In genomic region chr12:56985714-56986113, GRCh38 we compare ENCODE assay signal across 16 cellular contexts. TPM values are rescaled to one million over a fixed set of nuclear protein-coding genes. Genes with fewer than 3 reads are reported as not detected.
DNase-seq lines count a peak whose midpoint lies in the region; ATAC-seq and TF ChIP-seq lines count a peak whose summit lies in the region.
"Not testable (repeated sequence)": the region's sequence is repeated elsewhere in the genome, so short reads cannot be mapped to it uniquely, and the experiment has no call there.
"Had no signal": no experiment of that assay in that cellular context is flagged by ENCODE, and none has a peak within 500 bp of the region (broad histone marks: within the 10 kb centered on the region; RNA-seq: fewer than 3 reads in every experiment).

No MANE protein-coding gene starts in this region.

- H3K9ac ChIP-seq in HCT116 (ENCODE audit: low read length), result peak overlapping the region; percentile 49
- not testable (repeated sequence) for H3K9ac ChIP-seq in endodermal cell (ENCODE audit: extremely low read depth, low read length, poor library complexity, severe bottlenecking)

- not testable (repeated sequence) for H3K27me3 ChIP-seq in HCT116 (ENCODE audit: insufficient read depth, low read length); endodermal cell (ENCODE audit: control insufficient read depth, insufficient read depth, low read length, poor library complexity, severe bottlenecking); prostate gland (replicated peaks; ENCODE audit: insufficient read depth)

- not testable (repeated sequence) for BruUV-seq in HCT116 (replicated peaks; lab: Mats Ljungman, UMichigan)

- RAD21 ChIA-PET in HCT116 (lab: Charles Lee; ENCODE audit: low non-redundant PET in 1 of 2, low total read pairs in 2 of 2, uncharacterized antibody in 2 of 2, unreplicated experiment in 2 of 2), result interaction anchor here (0.6 to 0.7 kb wide), 3 partner anchors 127 to 146 kb away, joined by 3 to 6 read pairs (median 5); no protein-coding TSS in a partner anchor

- H3K4me3 ChIP-seq in HCT116 (replicated peaks in 1 of 2; ENCODE audit: low read depth in 1 of 2, low read length in 2 of 2); endodermal cell (ENCODE audit: low read length); prostate gland: not testable (repeated sequence)

- peak overlapping the region; percentile 67 for H3K4me2 ChIP-seq in HCT116 (ENCODE audit: low read length)

- not testable (repeated sequence) for H3K9me2 ChIP-seq in HCT116 (ENCODE audit: insufficient read depth)

- TF ChIP-seq RAD21 in HCT116 (IDR thresholded peaks at IDR 0.05; ENCODE audit: low read depth), result not testable (repeated sequence)

- H3K27ac ChIP-seq in C4-2B (peak overlapping the region; percentile 68), HCT116 (ENCODE audit: low read depth, low read length) (0 out of 2 replicates have a peak overlapping the region, but pooled peaks have one; percentile 19), prostate gland (peak overlapping the region in 1 of 2 donors; percentile 19)
- not testable (repeated sequence) for H3K27ac ChIP-seq in endodermal cell (ENCODE audit: low read depth, low read length)

- TF ChIP-seq POLR2A in HCT116 (IDR thresholded peaks at IDR 0.05; ENCODE audit: borderline replicate concordance, extremely low read depth, insufficient read depth, insufficient read length); prostate gland (IDR thresholded peaks at IDR 0.05): not testable (repeated sequence)

- H3K79me2 ChIP-seq in HCT116 (ENCODE audit: insufficient read depth, low read length), result not testable (repeated sequence)

- H3K9me3 ChIP-seq in HCT116 (ENCODE audit: control insufficient read depth in 1 of 2, insufficient read depth in 1 of 2, low read depth in 1 of 2, low read length in 2 of 2); endodermal cell (ENCODE audit: control insufficient read depth, low read length); prostate gland: not testable (repeated sequence)

- H3K9me3 Mint-ChIP-seq in activated T-helper 17 cell treated with anti-CD3 and anti-CD28 coated beads, Interleukin-2, amount 50 U/mL, for 72 hours; endodermal cell: not testable (repeated sequence)

- CTCF ChIA-PET in HCT116 (lab: Charles Lee), result interaction anchor here (0.6 to 4.2 kb wide), 7 partner anchors 11 to 349 kb away, joined by 3 to 36 read pairs (median 5); partner anchors contain the start of gene HSD17B6

- H3K27ac Mint-ChIP-seq in activated T-helper 17 cell treated with anti-CD3 and anti-CD28 coated beads, Interleukin-2, amount 50 U/mL, for 72 hours, result peak overlapping the region; percentile 34
- H3K27ac Mint-ChIP-seq in endodermal cell, result not testable (repeated sequence)

- H3K36me3 Mint-ChIP-seq in activated T-helper 17 cell treated with anti-CD3 and anti-CD28 coated beads, Interleukin-2, amount 50 U/mL, for 72 hours (ENCODE audit: low read depth); endodermal cell (ENCODE audit: low read depth): not testable (repeated sequence)

- H4K20me1 ChIP-seq in HCT116 (ENCODE audit: insufficient read depth), result not testable (repeated sequence)

- ATAC-seq in HCT116, result peak; percentile 97
- ATAC-seq in activated T-helper 17 cell treated with anti-CD3 and anti-CD28 coated beads, Interleukin-2, amount 50 U/mL, for 72 hours (replicated peaks), result peak; percentile 94

- H3K27me3 Mint-ChIP-seq in activated T-helper 17 cell treated with anti-CD3 and anti-CD28 coated beads, Interleukin-2, amount 50 U/mL, for 72 hours; endodermal cell (ENCODE audit: insufficient read depth): not testable (repeated sequence)

- H3K36me3 ChIP-seq in HCT116 (ENCODE audit: control insufficient read depth in 1 of 2, insufficient read depth in 2 of 2, low read length in 2 of 2); endodermal cell (ENCODE audit: control insufficient read depth, insufficient read depth, low read length); prostate gland: not testable (repeated sequence)

- not testable (repeated sequence) for TF ChIP-seq CTCF in C4-2B (conservative IDR thresholded peaks at IDR 0.05); HCT116 (IDR thresholded peaks at IDR 0.05 in 2 of 3, conservative IDR thresholded peaks at IDR 0.05 in 1 of 3; ENCODE audit: borderline replicate concordance in 1 of 3, insufficient read depth in 1 of 3, low read depth in 2 of 3, low read length in 2 of 3); endodermal cell (conservative IDR thresholded peaks at IDR 0.05)
- peak in 2 of 4 experiments; percentile 23 to 33 for TF ChIP-seq CTCF in prostate gland (IDR thresholded peaks at IDR 0.05)

- 79 to 87% methylated on average over 3 to 5 of the region's 6 CpGs for WGBS in endodermal cell (ENCODE audit: insufficient coverage in 1 of 2, insufficient read length in 1 of 2), 2 experiments
- 45% methylated on average over 5 of the region's 6 CpGs for WGBS in prostate gland

- intact Hi-C loops in HCT116 (cut with micrococcal nuclease) (loop anchor here (2.0 to 5.0 kb wide), 2 partner anchors 38 to 223 kb away; partner anchors contain the start of gene HSD17B6), prostate gland (cut with DNase I) (loop anchor here (2.0 kb wide), 1 partner anchor 223 kb away; the partner anchor contains the start of gene HSD17B6)

- peak; percentile 73 for DNase-seq in HCT116 (ENCODE audit: low read depth, low spot score)
- DNase-seq in NCI-H2196 treated with DMSO at 0.1 percent for 48 hours (lab: John Stamatoyannopoulos, UW; ENCODE audit: unreplicated experiment), result peak; percentile 73
- peak; percentile 41 for DNase-seq in SIG-M5 treated with dmso at 0.1 percent for 504 hours (lab: John Stamatoyannopoulos, UW; ENCODE audit: unreplicated experiment)
- peak; percentile 76 for DNase-seq in endodermal cell
- DNase-seq in kidney tubule cell (ENCODE audit: low spot score), result peak; percentile 94
- peak; percentile 87 for DNase-seq in prostate gland (ENCODE audit: low spot score)

- POLR2A ChIA-PET in HCT116 (lab: Charles Lee), result interaction anchor here (0.5 to 0.6 kb wide), 2 partner anchors 260 to 298 kb away, joined by 3 read pairs; partner anchors contain the start of genes NACA and PTGES3

- not testable (repeated sequence) for H3K4me1 Mint-ChIP-seq in activated T-helper 17 cell treated with anti-CD3 and anti-CD28 coated beads, Interleukin-2, amount 50 U/mL, for 72 hours
- peaks cover 14% of the 10 kb centered on the region for H3K4me1 Mint-ChIP-seq in endodermal cell

- not testable (repeated sequence) for H2AFZ ChIP-seq in HCT116 (ENCODE audit: low read depth, low read length, poor library complexity, severe bottlenecking)

- H3K4me1 ChIP-seq in HCT116 (ENCODE audit: control insufficient read depth in 1 of 2, insufficient read depth in 2 of 2, low read length in 2 of 2), result peaks cover 6 to 27% of the 10 kb centered on the region in 2 experiments; a peak in 3 of 4 replicates
- H3K4me1 ChIP-seq in endodermal cell (ENCODE audit: control insufficient read depth, insufficient read depth, low read length); prostate gland (replicated peaks): not testable (repeated sequence)

- not testable (repeated sequence) for H3K4me3 Mint-ChIP-seq in activated T-helper 17 cell treated with anti-CD3 and anti-CD28 coated beads, Interleukin-2, amount 50 U/mL, for 72 hours; endodermal cell

TF ChIP-seq in HCT116, 20 proteins besides CTCF, POLR2A, EP300 and RAD21:
- TF ChIP-seq SP1 (IDR thresholded peaks at IDR 0.05; ENCODE audit: low read depth), result peak; percentile 47
- peak; percentile 86 for TF ChIP-seq JUND (IDR thresholded peaks at IDR 0.05)
- TF ChIP-seq FOSL1 (IDR thresholded peaks at IDR 0.05; ENCODE audit: low read depth), result peak; percentile 83
- TF ChIP-seq MAX (IDR thresholded peaks at IDR 0.05), result peak; percentile 87
- TF ChIP-seq CBX3 (IDR thresholded peaks at IDR 0.05; ENCODE audit: low read depth), result 0 out of 2 replicates have a peak, but pooled peaks have one; percentile 50

RNA-seq across cellular contexts. Expression of gene ZBTB39, which starts 20.6 kb away (rescaled TPM):
- total RNA-seq in HCT116 (2021; ENCODE audit: unreplicated experiment) (12.3 TPM), endodermal cell (10 to 100 TPM; 22.1 to 25.7 TPM), prostate gland (10 to 100 TPM in 1 of 2 donors, 1 to 10 TPM in 1; 5.8 to 15.6 TPM)
- polyA plus RNA-seq in HCT116 (2012), result 6.6 and 6.9 TPM in 2 replicates
- 1 to 10 TPM; 4.2 to 4.7 TPM for total RNA-seq in activated T-helper 17 cell treated with anti-CD3 and anti-CD28 coated beads, Interleukin-2, amount 50 U/mL, for 72 hours
- polyA plus RNA-seq in endodermal cell (2013, experiment 1 of 2), result 17.3 TPM
- 16.1 TPM for polyA plus RNA-seq in endodermal cell (2013, experiment 2 of 2)

RNA-seq across cellular contexts. Expression of gene RDH16, which starts 28.3 kb away (rescaled TPM):
- total RNA-seq in HCT116 (2021; ENCODE audit: unreplicated experiment) (0.59 TPM), endodermal cell (1 to 10 TPM; 1.1 to 3.0 TPM), prostate gland (1 to 10 TPM; 4.4 to 7.8 TPM)
- 0.35 and 0.55 TPM in 2 replicates for polyA plus RNA-seq in HCT116 (2012)
- under 1 TPM; 0.11 to 0.69 TPM for total RNA-seq in activated T-helper 17 cell treated with anti-CD3 and anti-CD28 coated beads, Interleukin-2, amount 50 U/mL, for 72 hours
- polyA plus RNA-seq in endodermal cell (2013, experiment 1 of 2), result 0.53 TPM
- 0.54 TPM for polyA plus RNA-seq in endodermal cell (2013, experiment 2 of 2)
- total RNA-seq: glomerular endothelial cell, Right ventricle myocardium inferior had no signal
- polyA plus RNA-seq: CD14-positive monocyte had no signal

RNA-seq across cellular contexts. Expression of gene TAC3, which starts 30.6 kb away (rescaled TPM):
- total RNA-seq in HCT116 (2021; ENCODE audit: unreplicated experiment) (not detected), endodermal cell (1 to 10 TPM; 1.8 to 5.4 TPM), prostate gland (not detected)
- polyA plus RNA-seq in HCT116 (2012), result 0.11 and 0.31 TPM in 2 replicates
- 1 to 10 TPM in 1 of 2 donors, not detected in 1; 1.5 TPM for total RNA-seq in activated T-helper 17 cell treated with anti-CD3 and anti-CD28 coated beads, Interleukin-2, amount 50 U/mL, for 72 hours
- 9.2 TPM for polyA plus RNA-seq in endodermal cell (2013, experiment 1 of 2)
- polyA plus RNA-seq in endodermal cell (2013, experiment 2 of 2), result 7.2 TPM
- total RNA-seq: A673, activated B cell treated with CpG ODN at 0.5 μM for 24 hours, glomerular endothelial cell, Right ventricle myocardium inferior had no signal
- polyA plus RNA-seq: CD14-positive monocyte had no signal

RNA-seq across cellular contexts. Expression of gene SDR9C7, which starts 51.5 kb away (rescaled TPM):
- not detected for total RNA-seq in HCT116 (2021; ENCODE audit: unreplicated experiment)
- 0.05 TPM in 1 of 2 replicates, not detected in the other for polyA plus RNA-seq in HCT116 (2012)
- total RNA-seq in activated T-helper 17 cell treated with anti-CD3 and anti-CD28 coated beads, Interleukin-2, amount 50 U/mL, for 72 hours, result not detected
- total RNA-seq in endodermal cell, result not detected
- polyA plus RNA-seq in endodermal cell (2013, experiment 1 of 2), result 0.21 TPM
- polyA plus RNA-seq in endodermal cell (2013, experiment 2 of 2), result not detected
- total RNA-seq in prostate gland, result 1 to 10 TPM in 1 of 2 donors, not detected in 1; 1.1 TPM
- total RNA-seq: A673; activated B cell treated with CpG ODN at 0.5 μM for 24 hours; glomerular endothelial cell; H1; Right ventricle myocardium inferior; T-helper 1 cell treated with Interleukin-12 subunit alpha and Interleukin-12 subunit beta and Interleukin-4 antibody, amounts not matched to agents 30 ng/mL and 1 ng/mL, for 36 hours; urinary bladder had no signal
- polyA plus RNA-seq: CD14-positive monocyte had no signal

Comparison
In these comparisons a context has a peak if more than half of its experiments do, and no peak if none do; other contexts are left out.
1. DNase-seq: peak in every context shown above with its lines; median percentile 94 in kidney tubule cell; 87 in prostate gland; 76 in endodermal cell; 73 in HCT116; 73 in NCI-H2196 treated with DMSO at 0.1 percent for 48 hours; 41 in SIG-M5 treated with dmso at 0.1 percent for 504 hours.